23 cellular contexts compared by ENCODE assay signal in genomic region chr2:79952561-79952960, GRCh38.
"Had no signal": no experiment of that assay in that cellular context is flagged by ENCODE, and none has a peak within 500 bp of the region (broad histone marks: within the 10 kb centered on the region; RNA-seq: fewer than 3 reads in every experiment).

No MANE protein-coding gene starts in this region.

- H3K36me3 Mint-ChIP-seq: activated CD8-positive, alpha-beta memory T cell treated with anti-CD3 and anti-CD28 coated beads, Interleukin-2, amount 10 ng/mL, durations not matched to agents 7 days and 5 days; activated naive CD8-positive, alpha-beta T cell had no signal

- H3K27ac ChIP-seq: brain microvascular endothelial cell, cardiac muscle cell had no signal

- H3K4me3 ChIP-seq: cardiac muscle cell, K562 had no signal

- DNase-seq: activated B cell treated with CpG ODN at 0.5 μM for 24 hours; activated CD4-positive, alpha-beta T cell treated with anti-CD3 and anti-CD28 coated beads for 1 hour; activated CD4-positive, alpha-beta T cell treated with anti-CD3 and anti-CD28 coated beads, Interleukin-2, amount 10 ng/mL, durations not matched to agents 24 days and 14 days; activated CD4-positive, alpha-beta T cell treated with anti-CD3 and anti-CD28 coated beads, Interleukin-2, amount 50 U/mL, for 48 hours; activated CD8-positive, alpha-beta memory T cell treated with anti-CD3 and anti-CD28 coated beads, Interleukin-2, amount 10 ng/mL, durations not matched to agents 7 days and 5 days; activated effector memory CD4-positive, alpha-beta T cell treated with anti-CD3 and anti-CD28 coated beads, Interleukin-2, amount 50 U/mL, for 16 hours; activated naive CD4-positive, alpha-beta T cell treated with Interleukin-2 at 50 U/mL for 16 hours; activated T-cell treated with anti-CD3 and anti-CD28 coated beads, Interleukin-2, amount 50 U/mL, for 4 hours; brain microvascular endothelial cell; Kasumi-1; NCI-H1105 treated with DMSO at 0.1 percent for 48 hours; NCI-H1436 treated with DMSO at 0.1 percent for 48 hours; NCI-H187; NCI-H2081; NCI-H446; NCI-H524 treated with DMSO at 0.1 percent for 48 hours; NCI-H774; SIG-M5; T-helper 17 cell; T-helper 9 cell had no signal

- H3K4me1 Mint-ChIP-seq: activated B cell treated with CpG ODN at 0.5 μM for 24 hours; activated CD4-positive, alpha-beta T cell treated with anti-CD3 and anti-CD28 coated beads, Interleukin-2, amount 10 ng/mL, durations not matched to agents 24 days and 14 days; activated CD8-positive, alpha-beta memory T cell treated with anti-CD3 and anti-CD28 coated beads, Interleukin-2, amount 10 ng/mL, durations not matched to agents 7 days and 5 days; T-helper 17 cell had no signal

- ATAC-seq: activated CD8-positive, alpha-beta memory T cell treated with anti-CD3 and anti-CD28 coated beads, Interleukin-2, amount 10 ng/mL, durations not matched to agents 7 days and 5 days; activated T-cell treated with anti-CD3 and anti-CD28 coated beads, Interleukin-2, amount 50 U/mL, for 4 hours; K562; T-helper 17 cell had no signal

- H3K27me3 ChIP-seq: brain microvascular endothelial cell, cardiac muscle cell had no signal

- H3K36me3 ChIP-seq: brain microvascular endothelial cell, cardiac muscle cell had no signal

- H3K27me3 Mint-ChIP-seq: activated B cell treated with CpG ODN at 0.5 μM for 24 hours; activated CD4-positive, alpha-beta T cell treated with anti-CD3 and anti-CD28 coated beads, Interleukin-2, amount 10 ng/mL, durations not matched to agents 24 days and 14 days; activated CD8-positive, alpha-beta memory T cell treated with anti-CD3 and anti-CD28 coated beads, Interleukin-2, amount 10 ng/mL, durations not matched to agents 7 days and 5 days; activated naive CD8-positive, alpha-beta T cell; T-helper 17 cell had no signal

- H3K4me3 Mint-ChIP-seq: activated B cell treated with CpG ODN at 0.5 μM for 24 hours; activated CD4-positive, alpha-beta T cell treated with anti-CD3 and anti-CD28 coated beads, Interleukin-2, amount 10 ng/mL, durations not matched to agents 24 days and 14 days; activated CD8-positive, alpha-beta memory T cell treated with anti-CD3 and anti-CD28 coated beads, Interleukin-2, amount 10 ng/mL, durations not matched to agents 7 days and 5 days; activated naive CD8-positive, alpha-beta T cell; activated T-cell treated with anti-CD3 and anti-CD28 coated beads, Interleukin-2, amount 50 U/mL, for 4 hours; T-helper 17 cell had no signal

- H3K27ac Mint-ChIP-seq: activated B cell treated with CpG ODN at 0.5 μM for 24 hours; activated CD4-positive, alpha-beta T cell treated with anti-CD3 and anti-CD28 coated beads, Interleukin-2, amount 10 ng/mL, durations not matched to agents 24 days and 14 days; activated CD8-positive, alpha-beta memory T cell treated with anti-CD3 and anti-CD28 coated beads, Interleukin-2, amount 10 ng/mL, durations not matched to agents 7 days and 5 days; activated naive CD8-positive, alpha-beta T cell; T-helper 17 cell had no signal

- H3K9me3 Mint-ChIP-seq: activated B cell treated with CpG ODN at 0.5 μM for 24 hours; activated CD4-positive, alpha-beta T cell treated with anti-CD3 and anti-CD28 coated beads, Interleukin-2, amount 10 ng/mL, durations not matched to agents 24 days and 14 days had no signal
